Comparison of ENCODE assay signal across 18 cellular contexts in genomic region chr6:147195987-147196386, GRCh38.
"Had no signal": no experiment of that assay in that cellular context is flagged by ENCODE, and none has a peak within 500 bp of the region (broad histone marks: within the 10 kb centered on the region; RNA-seq: fewer than 3 reads in every experiment).

No MANE protein-coding gene starts in this region.

- H3K36me3 Mint-ChIP-seq: type B pancreatic cell had no signal

- ATAC-seq: gastrocnemius medialis, heart left ventricle, left lobe of liver had no signal

- H3K4me3 Mint-ChIP-seq: nephron, type B pancreatic cell had no signal

- H3K4me3 ChIP-seq: ascending aorta, gastrocnemius medialis, heart left ventricle, lung, SK-N-MC, testis had no signal

- H3K4me1 Mint-ChIP-seq: nephron had no signal

- H3K9me3 Mint-ChIP-seq: nephron, type B pancreatic cell had no signal

- H3K27ac Mint-ChIP-seq: nephron, type B pancreatic cell had no signal

- H3K27me3 Mint-ChIP-seq: type B pancreatic cell had no signal

- H3K36me3 ChIP-seq: ascending aorta, gastrocnemius medialis, heart left ventricle, WERI-Rb-1 had no signal

- H3K9me3 ChIP-seq: ascending aorta, gastrocnemius medialis, heart left ventricle, testis had no signal

- H3K4me1 ChIP-seq: ascending aorta, gastrocnemius medialis, testis had no signal

- H3K27me3 ChIP-seq: ascending aorta, gastrocnemius medialis, heart left ventricle, testis had no signal

- DNase-seq: activated CD4-positive, alpha-beta T cell treated with anti-CD3 and anti-CD28 coated beads for 1 hour; activated CD8-positive, alpha-beta memory T cell treated with anti-CD3 and anti-CD28 coated beads for 24 hours; activated effector memory CD4-positive, alpha-beta T cell treated with Interleukin-2 at 50 U/mL for 16 hours; effector CD4-positive, alpha-beta T cell; gastrocnemius medialis; heart left ventricle; kidney; nucleus accumbens; posterior cingulate gyrus; stimulated activated CD8-positive, alpha-beta memory T cell treated with anti-CD3 and anti-CD28 coated beads, Interleukin-4, amount 100 ng/mL, for 48 hours; testis; WERI-Rb-1 had no signal

- H3K27ac ChIP-seq: ascending aorta, gastrocnemius medialis, heart left ventricle, SK-N-MC, testis, WERI-Rb-1 had no signal
